Comparison of ENCODE assay signal across 14 cellular contexts in genomic region chr2:168685619-168686453, GRCh38.
DNase-seq lines count a peak whose midpoint lies in the region; ATAC-seq and TF ChIP-seq lines count a peak whose summit lies in the region.
"Had no signal": no experiment of that assay in that cellular context is flagged by ENCODE, and none has a peak within 500 bp of the region (broad histone marks: within the 10 kb centered on the region; RNA-seq: fewer than 3 reads in every experiment).

No MANE protein-coding gene starts in this region.

- peaks cover 49% of the 10 kb centered on the region for H3K4me1 Mint-ChIP-seq in chondrocyte (ENCODE audit: low read depth)
- H3K4me1 Mint-ChIP-seq in osteocyte (ENCODE audit: unreplicated experiment), result peaks cover 38% of the 10 kb centered on the region
- H3K4me1 Mint-ChIP-seq in stimulated activated effector memory CD8-positive, alpha-beta T cell treated with anti-CD3 and anti-CD28 coated beads, Interleukin-12 subunit alpha, Interleukin-12 subunit beta, amount 100 ng/mL, for 72 hours, result no peaks in the 10 kb centered on the region

- H3K36me3 Mint-ChIP-seq in chondrocyte (ENCODE audit: low read depth), result no peaks in the 10 kb centered on the region
- H3K36me3 Mint-ChIP-seq in osteocyte (ENCODE audit: unreplicated experiment), result no peaks in the 10 kb centered on the region
- H3K36me3 Mint-ChIP-seq in stimulated activated effector memory CD8-positive, alpha-beta T cell treated with anti-CD3 and anti-CD28 coated beads, Interleukin-12 subunit alpha, Interleukin-12 subunit beta, amount 100 ng/mL, for 72 hours, result no peaks in the 10 kb centered on the region

- no peak for ATAC-seq in GM19351 (IDR thresholded peaks at IDR 0.05; ENCODE audit: unreplicated experiment)
- no peak for ATAC-seq in stimulated activated effector memory CD8-positive, alpha-beta T cell treated with anti-CD3 and anti-CD28 coated beads, Interleukin-12 subunit alpha, Interleukin-12 subunit beta, amount 100 ng/mL, for 72 hours
- ATAC-seq: effector memory CD8-positive, alpha-beta T cell had no signal

- H3K27me3 Mint-ChIP-seq in chondrocyte (ENCODE audit: low read depth) (no peaks in the 10 kb centered on the region), osteocyte (ENCODE audit: unreplicated experiment) (no peaks in the 10 kb centered on the region)
- H3K27me3 Mint-ChIP-seq: activated T-cell treated with anti-CD3 and anti-CD28 coated beads, Interleukin-2, amount 50 U/mL, for 24 hours; effector memory CD8-positive, alpha-beta T cell had no signal

- H3K9me3 Mint-ChIP-seq in chondrocyte (ENCODE audit: low read depth) (no peaks in the 10 kb centered on the region), osteocyte (ENCODE audit: unreplicated experiment) (no peaks in the 10 kb centered on the region)
- H3K9me3 Mint-ChIP-seq in stimulated activated effector memory CD8-positive, alpha-beta T cell treated with anti-CD3 and anti-CD28 coated beads, Interleukin-12 subunit alpha, Interleukin-12 subunit beta, amount 100 ng/mL, for 72 hours, result no peaks in the 10 kb centered on the region
- H3K9me3 Mint-ChIP-seq: activated T-cell treated with anti-CD3 and anti-CD28 coated beads, Interleukin-2, amount 50 U/mL, for 24 hours; effector memory CD8-positive, alpha-beta T cell; nephron progenitor cell had no signal

- in situ Hi-C loops in KBM-7 (cut with MboI; ENCODE audit: low pct_unique_long_range_greater_than_20kb, low sequenced_read_pairs), result loop anchor here (25.0 kb wide), 1 partner anchor 349 kb away; no protein-coding TSS in a partner anchor

- H3K27ac Mint-ChIP-seq in chondrocyte (ENCODE audit: unreplicated experiment), result peak overlapping the region; percentile 97
- H3K27ac Mint-ChIP-seq in osteocyte (ENCODE audit: unreplicated experiment), result peak overlapping the region; percentile 87
- H3K27ac Mint-ChIP-seq in stimulated activated effector memory CD8-positive, alpha-beta T cell treated with anti-CD3 and anti-CD28 coated beads, Interleukin-12 subunit alpha, Interleukin-12 subunit beta, amount 100 ng/mL, for 72 hours, result no peak overlapping the region
- H3K27ac Mint-ChIP-seq: activated T-cell treated with anti-CD3 and anti-CD28 coated beads, Interleukin-2, amount 50 U/mL, for 24 hours; effector memory CD8-positive, alpha-beta T cell; nephron progenitor cell had no signal

- TF ChIP-seq CTCF in chondrocyte (IDR thresholded peaks at IDR 0.05), result no peak
- no peak for TF ChIP-seq CTCF in osteocyte (IDR thresholded peaks at IDR 0.05)

- no peak overlapping the region for H3K4me3 Mint-ChIP-seq in chondrocyte (ENCODE audit: unreplicated experiment)
- H3K4me3 Mint-ChIP-seq in osteocyte (ENCODE audit: unreplicated experiment), result no peak overlapping the region
- no peak overlapping the region for H3K4me3 Mint-ChIP-seq in stimulated activated effector memory CD8-positive, alpha-beta T cell treated with anti-CD3 and anti-CD28 coated beads, Interleukin-12 subunit alpha, Interleukin-12 subunit beta, amount 100 ng/mL, for 72 hours
- H3K4me3 Mint-ChIP-seq: activated T-cell treated with anti-CD3 and anti-CD28 coated beads, Interleukin-2, amount 50 U/mL, for 24 hours; effector memory CD8-positive, alpha-beta T cell; nephron progenitor cell had no signal

- DNase-seq in KBM-7 (peak; percentile 77), NOMO-1 (lab: John Stamatoyannopoulos, UW; ENCODE audit: unreplicated experiment in 2 of 2) (peak; percentile 8 to 14), chondrocyte (ENCODE audit: low spot score) (no peak), osteocyte (ENCODE audit: extremely low spot score, unreplicated experiment) (no peak), NCI-H2081 (lab: John Stamatoyannopoulos, UW) (no peak), T-helper 2 cell (no peak)
- DNase-seq in stimulated activated effector memory CD8-positive, alpha-beta T cell treated with anti-CD3 and anti-CD28 coated beads, Interleukin-12 subunit alpha, Interleukin-12 subunit beta, amount 100 ng/mL, for 72 hours (ENCODE audit: low spot score in 2 of 2), result no peak
- DNase-seq: activated CD4-positive, alpha-beta T cell treated with anti-CD3 and anti-CD28 coated beads for 1 hour; activated T-cell treated with anti-CD3 and anti-CD28 coated beads, Interleukin-2, amount 50 U/mL, for 24 hours; effector memory CD8-positive, alpha-beta T cell; kidney glomerular epithelial cell; NCI-H446 treated with DMSO at 0.1 percent for 48 hours; nephron progenitor cell had no signal

Comparison
In these comparisons a context has a peak if more than half of its experiments do, and no peak if none do; other contexts are left out.
1. DNase-seq: peak in KBM-7 (single experiment) and NOMO-1 (2 of 2); none in chondrocyte (single experiment), osteocyte (single experiment), NCI-H2081 (0 of 2), stimulated activated effector memory CD8-positive, alpha-beta T cell treated with anti-CD3 and anti-CD28 coated beads, Interleukin-12 subunit alpha, Interleukin-12 subunit beta, amount 100 ng/mL, for 72 hours (0 of 2) and T-helper 2 cell (0 of 5).